ENCODE assay signal across 38 cellular contexts in genomic region chr9:2732492-2732891, GRCh38. TPM values are rescaled to one million over a fixed set of nuclear protein-coding genes. Genes with fewer than 3 reads are reported as not detected.
"Had no signal": no experiment of that assay in that cellular context is flagged by ENCODE, and none has a peak within 500 bp of the region (broad histone marks: within the 10 kb centered on the region; RNA-seq: fewer than 3 reads in every experiment).

No MANE protein-coding gene starts in this region.

- H3K27me3 ChIP-seq: adrenal gland, body of pancreas, brain microvascular endothelial cell, breast epithelium had no signal

- H3K4me3 ChIP-seq: adrenal gland, body of pancreas, breast epithelium had no signal

- ATAC-seq: activated CD8-positive, alpha-beta T cell treated with anti-CD3 and anti-CD28 coated beads for 36 hours; activated naive CD4-positive, alpha-beta T cell treated with anti-CD3 and anti-CD28 coated beads, Interleukin-2, amount 50 U/mL, for 72 hours; activated T-cell treated with anti-CD3 and anti-CD28 coated beads, Interleukin-2, amount 50 U/mL, for 4 hours; activated T-cell treated with anti-CD3 and anti-CD28 coated beads, Interleukin-2, amount 50 U/mL, for 72 hours; activated T-helper 17 cell treated with anti-CD3 and anti-CD28 coated beads, Interleukin-2, amount 50 U/mL, for 72 hours; body of pancreas had no signal

- H3K9me3 Mint-ChIP-seq: activated B cell treated with CpG ODN at 0.5 μM for 24 hours; activated CD4-positive, alpha-beta memory T cell treated with anti-CD3 and anti-CD28 coated beads for 36 hours; activated CD4-positive, alpha-beta T cell treated with anti-CD3 and anti-CD28 coated beads, Interleukin-2, amount 10 ng/mL, durations not matched to agents 24 days and 14 days; activated CD8-positive, alpha-beta T cell treated with anti-CD3 and anti-CD28 coated beads for 36 hours; activated naive CD4-positive, alpha-beta T cell treated with anti-CD3 and anti-CD28 coated beads for 36 hours; activated naive CD4-positive, alpha-beta T cell treated with anti-CD3 and anti-CD28 coated beads, Interleukin-2, amount 50 U/mL, for 72 hours; activated naive CD8-positive, alpha-beta T cell treated with anti-CD3 and anti-CD28 coated beads for 36 hours; activated T-cell treated with anti-CD3 and anti-CD28 coated beads, Interleukin-2, amount 50 U/mL, for 4 hours; activated T-cell treated with anti-CD3 and anti-CD28 coated beads, Interleukin-2, amount 50 U/mL, for 72 hours; activated T-helper 1 cell treated with anti-CD3 and anti-CD28 coated beads, Interleukin-12 subunit alpha, Interleukin-12 subunit beta, Interleukin-2, Interleukin-4 antibody, amounts not matched to agents 30 ng/mL and 10 ng/mL and 1 ng/mL, durations not matched to agents 14 hours and 24 hours and 36 hours; activated T-helper 17 cell treated with anti-CD3 and anti-CD28 coated beads, Interleukin-2, amount 50 U/mL, for 72 hours; central memory CD8-positive, alpha-beta T cell; T-helper 1 cell treated with Interleukin-12 subunit alpha and Interleukin-12 subunit beta and Interleukin-4 antibody, amounts not matched to agents 30 μg/mL and 1 μg/mL, for 36 hours; T-helper 2 cell treated with Interferon-gamma antibody and Interleukin-4, amounts not matched to agents 5 μg/mL and 100 μg/mL, for 36 hours had no signal

- H3K27ac Mint-ChIP-seq: activated B cell treated with CpG ODN at 0.5 μM for 24 hours; activated CD4-positive, alpha-beta memory T cell treated with anti-CD3 and anti-CD28 coated beads for 36 hours; activated CD4-positive, alpha-beta T cell treated with anti-CD3 and anti-CD28 coated beads, Interleukin-2, amount 10 ng/mL, durations not matched to agents 24 days and 14 days; activated CD8-positive, alpha-beta T cell treated with anti-CD3 and anti-CD28 coated beads for 36 hours; activated naive CD4-positive, alpha-beta T cell treated with anti-CD3 and anti-CD28 coated beads for 36 hours; activated naive CD4-positive, alpha-beta T cell treated with anti-CD3 and anti-CD28 coated beads, Interleukin-2, amount 50 U/mL, for 72 hours; activated naive CD8-positive, alpha-beta T cell treated with anti-CD3 and anti-CD28 coated beads for 36 hours; activated T-cell treated with anti-CD3 and anti-CD28 coated beads, Interleukin-2, amount 50 U/mL, for 72 hours; activated T-helper 1 cell treated with anti-CD3 and anti-CD28 coated beads, Interleukin-12 subunit alpha, Interleukin-12 subunit beta, Interleukin-2, Interleukin-4 antibody, amounts not matched to agents 30 ng/mL and 10 ng/mL and 1 ng/mL, durations not matched to agents 14 hours and 24 hours and 36 hours; activated T-helper 17 cell treated with anti-CD3 and anti-CD28 coated beads, Interleukin-2, amount 50 U/mL, for 72 hours; T-helper 1 cell treated with Interleukin-12 subunit alpha and Interleukin-12 subunit beta and Interleukin-4 antibody, amounts not matched to agents 30 μg/mL and 1 μg/mL, for 36 hours; T-helper 2 cell treated with Interferon-gamma antibody and Interleukin-4, amounts not matched to agents 5 μg/mL and 100 μg/mL, for 36 hours had no signal

- DNase-seq: activated B cell treated with CpG ODN at 0.5 μM for 24 hours; activated CD4-positive, alpha-beta memory T cell treated with anti-CD3 and anti-CD28 coated beads for 36 hours; activated CD4-positive, alpha-beta T cell treated with anti-CD3 and anti-CD28 coated beads for 4 hours; activated CD4-positive, alpha-beta T cell treated with anti-CD3 and anti-CD28 coated beads, Interleukin-2, amount 10 ng/mL, durations not matched to agents 24 days and 14 days; activated CD4-positive, alpha-beta T cell treated with anti-CD3 and anti-CD28 coated beads, Interleukin-2, amount 50 U/mL, for 1 hour; activated CD4-positive, alpha-beta T cell treated with anti-CD3 and anti-CD28 coated beads, Interleukin-2, amount 50 U/mL, for 4 hours; activated CD4-positive, CD25-positive, alpha-beta regulatory T cell treated with anti-CD3 and anti-CD28 coated beads, Interleukin-2, amount 50 U/mL, for 72 hours; activated CD8-positive, alpha-beta memory T cell treated with anti-CD3 and anti-CD28 coated beads, Interleukin-2, amount 50 U/mL, for 4 hours; activated CD8-positive, alpha-beta T cell treated with anti-CD3 and anti-CD28 coated beads for 36 hours; activated effector memory CD4-positive, alpha-beta T cell treated with anti-CD3 and anti-CD28 coated beads, Interleukin-2, amount 50 U/mL, for 16 hours; activated gamma-delta T cell treated with Interleukin-2 at 50 U/mL for 16 hours; activated naive CD4-positive, alpha-beta T cell; activated naive CD4-positive, alpha-beta T cell treated with anti-CD3 and anti-CD28 coated beads for 36 hours; activated naive CD4-positive, alpha-beta T cell treated with anti-CD3 and anti-CD28 coated beads, Interleukin-2, amount 50 U/mL, for 16 hours; activated naive CD8-positive, alpha-beta T cell treated with anti-CD3 and anti-CD28 coated beads for 36 hours; activated T-cell treated with anti-CD3 and anti-CD28 coated beads for 4 hours; activated T-cell treated with anti-CD3 and anti-CD28 coated beads, Interleukin-2, amount 50 U/mL, for 1 hour; activated T-cell treated with anti-CD3 and anti-CD28 coated beads, Interleukin-2, amount 50 U/mL, for 4 hours; activated T-cell treated with anti-CD3 and anti-CD28 coated beads, Interleukin-2, amount 50 U/mL, for 72 hours; adrenal gland; amniotic stem cell; aorta; body of pancreas; brain microvascular endothelial cell; SW 1271; T-helper 1 cell; T-helper 2 cell; T-helper 9 cell had no signal

- H3K27me3 Mint-ChIP-seq: activated B cell treated with CpG ODN at 0.5 μM for 24 hours; activated CD4-positive, alpha-beta memory T cell treated with anti-CD3 and anti-CD28 coated beads for 36 hours; activated CD4-positive, alpha-beta T cell treated with anti-CD3 and anti-CD28 coated beads, Interleukin-2, amount 10 ng/mL, durations not matched to agents 24 days and 14 days; activated CD8-positive, alpha-beta T cell treated with anti-CD3 and anti-CD28 coated beads for 36 hours; activated naive CD8-positive, alpha-beta T cell treated with anti-CD3 and anti-CD28 coated beads for 36 hours; activated T-helper 17 cell treated with anti-CD3 and anti-CD28 coated beads, Interleukin-2, amount 50 U/mL, for 72 hours; central memory CD8-positive, alpha-beta T cell had no signal

- H3K4me3 Mint-ChIP-seq: activated B cell treated with CpG ODN at 0.5 μM for 24 hours; activated CD4-positive, alpha-beta memory T cell treated with anti-CD3 and anti-CD28 coated beads for 36 hours; activated CD4-positive, alpha-beta T cell treated with anti-CD3 and anti-CD28 coated beads, Interleukin-2, amount 10 ng/mL, durations not matched to agents 24 days and 14 days; activated CD8-positive, alpha-beta T cell treated with anti-CD3 and anti-CD28 coated beads for 36 hours; activated naive CD4-positive, alpha-beta T cell treated with anti-CD3 and anti-CD28 coated beads for 36 hours; activated naive CD8-positive, alpha-beta T cell treated with anti-CD3 and anti-CD28 coated beads for 36 hours; activated T-cell treated with anti-CD3 and anti-CD28 coated beads, Interleukin-2, amount 50 U/mL, for 4 hours; activated T-cell treated with anti-CD3 and anti-CD28 coated beads, Interleukin-2, amount 50 U/mL, for 72 hours; activated T-helper 1 cell treated with anti-CD3 and anti-CD28 coated beads, Interleukin-12 subunit alpha, Interleukin-12 subunit beta, Interleukin-2, Interleukin-4 antibody, amounts not matched to agents 30 ng/mL and 10 ng/mL and 1 ng/mL, durations not matched to agents 14 hours and 24 hours and 36 hours; activated T-helper 17 cell treated with anti-CD3 and anti-CD28 coated beads, Interleukin-2, amount 50 U/mL, for 72 hours; central memory CD8-positive, alpha-beta T cell; T-helper 1 cell treated with Interleukin-12 subunit alpha and Interleukin-12 subunit beta and Interleukin-4 antibody, amounts not matched to agents 30 μg/mL and 1 μg/mL, for 36 hours; T-helper 2 cell treated with Interferon-gamma antibody and Interleukin-4, amounts not matched to agents 5 μg/mL and 100 μg/mL, for 36 hours had no signal

- H3K4me1 Mint-ChIP-seq: activated naive CD8-positive, alpha-beta T cell treated with anti-CD3 and anti-CD28 coated beads for 36 hours; activated T-helper 17 cell treated with anti-CD3 and anti-CD28 coated beads, Interleukin-2, amount 50 U/mL, for 72 hours had no signal

- H3K4me1 ChIP-seq: breast epithelium had no signal

- H3K9me3 ChIP-seq: adrenal gland, body of pancreas, breast epithelium had no signal

- H3K36me3 ChIP-seq: adrenal gland, brain microvascular endothelial cell, breast epithelium had no signal

- H3K27ac ChIP-seq: adrenal gland, body of pancreas, brain microvascular endothelial cell, breast epithelium, VCaP had no signal

RNA-seq across cellular contexts. Expression of gene KCNV2, which starts 15.2 kb away (rescaled TPM):
- total RNA-seq: activated B cell treated with CpG ODN at 0.5 μM for 24 hours; activated CD4-positive, alpha-beta memory T cell treated with anti-CD3 and anti-CD28 coated beads for 36 hours; activated CD4-positive, alpha-beta T cell treated with anti-CD3 and anti-CD28 coated beads, Interleukin-2, amount 10 ng/mL, durations not matched to agents 24 days and 14 days; activated CD8-positive, alpha-beta memory T cell treated with anti-CD3 and anti-CD28 coated beads for 36 hours; activated CD8-positive, alpha-beta T cell treated with anti-CD3 and anti-CD28 coated beads for 36 hours; activated naive CD4-positive, alpha-beta T cell treated with anti-CD3 and anti-CD28 coated beads for 36 hours; activated naive CD4-positive, alpha-beta T cell treated with anti-CD3 and anti-CD28 coated beads, Interleukin-2, amount 50 U/mL, for 72 hours; activated naive CD8-positive, alpha-beta T cell treated with anti-CD3 and anti-CD28 coated beads for 36 hours; activated T-cell treated with anti-CD3 and anti-CD28 coated beads, Interleukin-2, amount 50 U/mL, for 4 hours; activated T-cell treated with anti-CD3 and anti-CD28 coated beads, Interleukin-2, amount 50 U/mL, for 72 hours; activated T-helper 1 cell treated with anti-CD3 and anti-CD28 coated beads, Interleukin-12 subunit alpha, Interleukin-12 subunit beta, Interleukin-2, Interleukin-4 antibody, amounts not matched to agents 30 ng/mL and 10 ng/mL and 1 ng/mL, durations not matched to agents 14 hours and 24 hours and 36 hours; activated T-helper 17 cell treated with anti-CD3 and anti-CD28 coated beads, Interleukin-2, amount 50 U/mL, for 72 hours; adrenal gland; aorta; astrocyte; body of pancreas; breast epithelium had no signal
- polyA plus RNA-seq: adrenal gland, aorta had no signal
